In genomic region chr20:21181028-21181427, GRCh38 we compare ENCODE assay signal across 20 cellular contexts.
"Had no signal": no experiment of that assay in that cellular context is flagged by ENCODE, and none has a peak within 500 bp of the region (broad histone marks: within the 10 kb centered on the region; RNA-seq: fewer than 3 reads in every experiment).

No MANE protein-coding gene starts in this region.

- ATAC-seq: foreskin keratinocyte, left cardiac atrium, lower lobe of right lung, sciatic nerve had no signal

- H3K27ac Mint-ChIP-seq: nephron had no signal

- H3K9me3 ChIP-seq: prostate gland had no signal

- H3K9ac ChIP-seq: parathyroid adenoma had no signal

- H3K4me3 ChIP-seq: left ventricle myocardium inferior, lower lobe of right lung, prostate gland, skin epidermis, stomach, thoracic aorta had no signal

- H2AFZ ChIP-seq: parathyroid adenoma had no signal

- DNase-seq: erythroblast; foreskin keratinocyte; kidney; left cardiac atrium; left ventricle myocardium inferior; lower lobe of right lung; mesenchymal stem cell; midbrain; retina; stimulated activated CD4-positive, alpha-beta T cell treated with anti-CD3 and anti-CD28 coated beads, Interleukin-2, amount 100 ng/mL, for 24 hours; stimulated activated naive CD4-positive, alpha-beta T cell; stomach; substantia nigra; trophoblast cell had no signal

- H3K27ac ChIP-seq: foreskin keratinocyte, left ventricle myocardium inferior, lower lobe of right lung, parathyroid adenoma, prostate gland, stomach, thoracic aorta had no signal

- H3K27me3 ChIP-seq: foreskin keratinocyte, stomach had no signal

- H3K4me3 Mint-ChIP-seq: nephron had no signal

- H3K4me1 ChIP-seq: lower lobe of right lung, parathyroid adenoma, prostate gland, stomach had no signal

- H3K79me2 ChIP-seq: parathyroid adenoma had no signal

- H3K4me1 Mint-ChIP-seq: nephron had no signal

- H3K36me3 ChIP-seq: lower lobe of right lung, prostate gland, stomach, thoracic aorta had no signal
